Comparison of ENCODE assay signal across 8 cellular contexts in genomic region chr10:97736902-97737769, GRCh38. TPM values are rescaled to one million over a fixed set of nuclear protein-coding genes. Genes with fewer than 3 reads are reported as not detected.
DNase-seq lines count a peak whose midpoint lies in the region; ATAC-seq, FAIRE-seq and TF ChIP-seq lines count a peak whose summit lies in the region.

Gene ZFYVE27, plus strand, starts transcription at chr10:97737128. Its CDS starts 1,350 bp downstream, at chr10:97738478.

- peaks cover 4 to 29% of the 10 kb centered on the region in 2 experiments; a peak in 3 of 4 replicates for H3K79me2 ChIP-seq in H1 (ENCODE audit: control insufficient read depth in 1 of 2, insufficient read depth in 2 of 2, low read length in 2 of 2)

- peak; percentile 77 for ATAC-seq in GM21360 (IDR thresholded peaks at IDR 0.05; ENCODE audit: unreplicated experiment)
- peak; percentile 89 for ATAC-seq in activated CD8-positive, alpha-beta memory T cell treated with anti-CD3 and anti-CD28 coated beads, Interleukin-2, amount 10 ng/mL, durations not matched to agents 7 days and 5 days

- H2AK5ac ChIP-seq in H1 (ENCODE audit: low read depth, low read length) = peak within 1 kb of the TSS; percentile 93
- no peak within 1 kb of the TSS for H2AK5ac ChIP-seq in mesenchymal stem cell (ENCODE audit: low read length, severe bottlenecking)

- H3K27ac ChIP-seq in H1 (ENCODE audit: low read depth, low read length) (peak within 1 kb of the TSS; percentile 73; the same call in 1 of the 2 replicates), mesenchymal stem cell (ENCODE audit: low read length, poor library complexity, severe bottlenecking) (peak within 1 kb of the TSS; percentile 41)

- TF ChIP-seq RAD21 in H1 (IDR thresholded peaks at IDR 0.05 in 1 of 2, conservative IDR thresholded peaks at IDR 0.05 in 1 of 2; ENCODE audit: low read depth in 2 of 2, low read length in 2 of 2) = no peak

- 2% methylated on average over 58 of the region's 72 CpGs; no CpG with 5 or more reads in 1 of the 2 experiments for WGBS in H1 (ENCODE audit: extremely low coverage in 1 of 2, insufficient coverage in 1 of 2, insufficient read length in 1 of 2, insufficient replicate concordance in 2 of 2, low coverage in 1 of 2, low lambda C conversion rate in 2 of 2, missing lambda C conversion rate in 1 of 2), 2 experiments
- under 1% methylated on average over 72 of the region's 72 CpGs for WGBS in mesenchymal stem cell

- no peak within 1 kb of the TSS for H3K23ac ChIP-seq in H1 (ENCODE audit: insufficient read length)
- peak within 1 kb of the TSS in 1 of 2 experiments; percentile 36 for H3K23ac ChIP-seq in mesenchymal stem cell (ENCODE audit: low read length in 2 of 2)

- peak within 1 kb of the TSS; percentile 88 for H2AFZ ChIP-seq in H1 (ENCODE audit: low read length)
- peak within 1 kb of the TSS; percentile 77 for H2AFZ ChIP-seq in mesenchymal stem cell (ENCODE audit: low read depth, low read length)

- peak within 1 kb of the TSS; percentile 89 for H3K27ac Mint-ChIP-seq in activated CD8-positive, alpha-beta memory T cell treated with anti-CD3 and anti-CD28 coated beads, Interleukin-2, amount 10 ng/mL, durations not matched to agents 7 days and 5 days

- H3K9me3 ChIP-seq in H1 (ENCODE audit: insufficient read depth in 2 of 2, low read depth in 1 of 2, low read length in 1 of 2) = peaks cover 6 to 7% of the 10 kb centered on the region in 2 experiments
- no peaks in the 10 kb centered on the region for H3K9me3 ChIP-seq in mesenchymal stem cell (ENCODE audit: control insufficient read depth, low read length)

- peak within 1 kb of the TSS; percentile 68 to 84 (median 80) for H3K9ac ChIP-seq in H1 (replicated peaks in 1 of 4; ENCODE audit: extremely low read depth in 1 of 4, low read depth in 3 of 4, low read length in 3 of 4)
- H3K9ac ChIP-seq in mesenchymal stem cell (ENCODE audit: low read length) = peak within 1 kb of the TSS; percentile 99

- no peak for FAIRE-seq in H1 (lab: Jason Lieb, UNC)

- peak within 1 kb of the TSS; percentile 27 for H4K5ac ChIP-seq in H1 (ENCODE audit: insufficient read length, low read depth, low read length)

- peak within 1 kb of the TSS; percentile 97 for H4K8ac ChIP-seq in H1 (ENCODE audit: extremely low read depth, insufficient read depth, low read length)
- H4K8ac ChIP-seq in mesenchymal stem cell (ENCODE audit: low read length) = peak within 1 kb of the TSS; percentile 95

- H3K4me1 Mint-ChIP-seq in activated CD8-positive, alpha-beta memory T cell treated with anti-CD3 and anti-CD28 coated beads, Interleukin-2, amount 10 ng/mL, durations not matched to agents 7 days and 5 days = peaks cover 36% of the 10 kb centered on the region

- H3K27me3 ChIP-seq in H1 (replicated peaks in 1 of 4; ENCODE audit: control insufficient read depth in 3 of 4, extremely low read depth in 1 of 4, insufficient read depth in 3 of 4, low read length in 3 of 4) (peaks cover 12 to 21% (median 17%) of the 10 kb centered on the region in 4 experiments), mesenchymal stem cell (ENCODE audit: control insufficient read depth in 1 of 2, insufficient read depth in 1 of 2, low read length in 2 of 2) (no peaks in the 10 kb centered on the region)

- H2BK120ac ChIP-seq in H1 (replicated peaks; ENCODE audit: low read depth, low read length) (no peak within 1 kb of the TSS), mesenchymal stem cell (ENCODE audit: low read depth, low read length) (no peak within 1 kb of the TSS)

- peak in 1 of 2 experiments; percentile 83; a peak in 2 of 3 replicates for TF ChIP-seq POLR2A in H1 (IDR thresholded peaks at IDR 0.05; ENCODE audit: control extremely low read depth in 1 of 2, low read depth in 2 of 2, low read length in 2 of 2)

- CTCF ChIA-PET in activated CD8-positive, alpha-beta memory T cell treated with anti-CD3 and anti-CD28 coated beads, Interleukin-2, amount 10 ng/mL, durations not matched to agents 7 days and 5 days (lab: Charles Lee) = interaction anchor here (0.8 to 15.6 kb wide), 17 partner anchors 10 to 313 kb away, joined by 3 to 355 read pairs (median 5); partner anchors contain the start of genes ANKRD2, AVPI1, GOLGA7B and MARVELD1
- CTCF ChIA-PET in H1 (lab: Charles Lee; ENCODE audit: partially characterized antibody) = interaction anchor here (0.6 to 15.1 kb wide), 14 partner anchors 11 to 183 kb away, joined by 3 to 773 read pairs (median 4); partner anchors contain the start of gene MARVELD1

- H2BK20ac ChIP-seq in H1 (ENCODE audit: low read length) = peak within 1 kb of the TSS; percentile 72; the same call in 1 of the 2 replicates

- H2BK15ac ChIP-seq in H1 (ENCODE audit: low read length) = peak within 1 kb of the TSS; percentile 98; the same call in 1 of the 2 replicates
- peak within 1 kb of the TSS; percentile 71 for H2BK15ac ChIP-seq in mesenchymal stem cell (ENCODE audit: low read depth, poor library complexity, severe bottlenecking)

- H3K56ac ChIP-seq in H1 (replicated peaks; ENCODE audit: insufficient read length, low read depth, low read length) = no peak within 1 kb of the TSS

- H3K79me1 ChIP-seq in H1 (ENCODE audit: low read depth, low read length) (peaks cover 10% of the 10 kb centered on the region), mesenchymal stem cell (replicated peaks; ENCODE audit: low read length, poor library complexity, severe bottlenecking) (peaks cover 18% of the 10 kb centered on the region)

- no peak for TF ChIP-seq CTCF in H1 (IDR thresholded peaks at IDR 0.05; ENCODE audit: control extremely low read depth in 1 of 3, insufficient read depth in 1 of 3, low read depth in 1 of 3, low read length in 3 of 3)

- DNase-seq in COR-L47 (lab: John Stamatoyannopoulos, UW) (peak; percentile 85), HT-29 (ENCODE audit: low spot score) (peak; percentile 94), NOMO-1 treated with DMSO at 0.1 percent for 48 hours (lab: John Stamatoyannopoulos, UW; ENCODE audit: unreplicated experiment) (peak; percentile 88), H1 (ENCODE audit: low read depth in 1 of 2, low spot score in 2 of 2) (peak; percentile 97 to 99), mesenchymal stem cell (peak; percentile 91)
- DNase-seq in activated CD8-positive, alpha-beta memory T cell treated with anti-CD3 and anti-CD28 coated beads, Interleukin-2, amount 10 ng/mL, durations not matched to agents 7 days and 5 days = peak; percentile 97
- DNase-seq in stimulated activated CD8-positive, alpha-beta memory T cell treated with anti-CD3 and anti-CD28 coated beads, Interleukin-12 subunit alpha, Interleukin-12 subunit beta, amount 100 ng/mL, for 24 hours (ENCODE audit: extremely low read depth) = peak; percentile 90

- peak within 1 kb of the TSS; percentile 86 for H3K4me3 Mint-ChIP-seq in activated CD8-positive, alpha-beta memory T cell treated with anti-CD3 and anti-CD28 coated beads, Interleukin-2, amount 10 ng/mL, durations not matched to agents 7 days and 5 days

- peaks cover 12% of the 10 kb centered on the region for H3K23me2 ChIP-seq in H1 (ENCODE audit: low read depth, low read length)

- H3K4me1 ChIP-seq in H1 (replicated peaks in 1 of 4; ENCODE audit: control insufficient read depth in 3 of 4, insufficient read depth in 4 of 4, low read length in 3 of 4) (peaks cover 0 to 6% (median 3%) of the 10 kb centered on the region in 4 experiments; a peak in 5 of 7 replicates), mesenchymal stem cell (ENCODE audit: control insufficient read depth, insufficient read depth, low read depth, low read length) (peaks cover 12% of the 10 kb centered on the region)

- peak within 1 kb of the TSS; percentile 86 for H3K4ac ChIP-seq in H1 (replicated peaks; ENCODE audit: insufficient read length, low read depth, low read length)
- H3K4ac ChIP-seq in mesenchymal stem cell (ENCODE audit: low read depth in 1 of 2, low read length in 2 of 2) = peak within 1 kb of the TSS; percentile 49 to 83

- POLR2A ChIA-PET in H1 (lab: Charles Lee; ENCODE audit: partially characterized antibody) = interaction anchor here (0.7 to 15.1 kb wide), 15 partner anchors 10 to 115 kb away, joined by 3 to 234 read pairs (median 4); partner anchors contain the start of genes AVPI1, MARVELD1 and SFRP5

- H4K20me1 ChIP-seq in H1 (replicated peaks in 1 of 2; ENCODE audit: control insufficient read depth in 1 of 2, insufficient read depth in 2 of 2, low read length in 2 of 2) = peaks cover 4 to 5% of the 10 kb centered on the region in 2 experiments

- peak within 1 kb of the TSS; percentile 89 for H3K18ac ChIP-seq in H1 (ENCODE audit: extremely low read depth, low read length)
- peak within 1 kb of the TSS; percentile 86 to 96 for H3K18ac ChIP-seq in mesenchymal stem cell (ENCODE audit: low read depth in 1 of 2, low read length in 2 of 2)

- H2BK12ac ChIP-seq in H1 (ENCODE audit: low read depth, low read length) (peak within 1 kb of the TSS; percentile 90), mesenchymal stem cell (ENCODE audit: low read length in 2 of 2) (peak within 1 kb of the TSS in 1 of 2 experiments; percentile 58)

- peak within 1 kb of the TSS; percentile 44 for H4K91ac ChIP-seq in H1 (replicated peaks; ENCODE audit: insufficient read length, low read length)
- peak within 1 kb of the TSS; percentile 83 for H4K91ac ChIP-seq in mesenchymal stem cell (ENCODE audit: low read length)

- H3K4me2 ChIP-seq in H1 (ENCODE audit: insufficient read depth in 1 of 2, low read depth in 2 of 2, low read length in 2 of 2) (peak within 1 kb of the TSS; percentile 94 to 98), mesenchymal stem cell (ENCODE audit: low read length, poor library complexity, severe bottlenecking) (peak within 1 kb of the TSS; percentile 80)

- H3K14ac ChIP-seq in H1 (ENCODE audit: insufficient read length) (no peak within 1 kb of the TSS), mesenchymal stem cell (ENCODE audit: low read length in 2 of 2) (peak within 1 kb of the TSS in 1 of 2 experiments; percentile 96)

- no peaks in the 10 kb centered on the region for H3K9me3 Mint-ChIP-seq in activated CD8-positive, alpha-beta memory T cell treated with anti-CD3 and anti-CD28 coated beads, Interleukin-2, amount 10 ng/mL, durations not matched to agents 7 days and 5 days (ENCODE audit: low read depth)

- peaks cover 5 to 20% (median 11%) of the 10 kb centered on the region in 4 experiments; a peak in 6 of 8 replicates for H3K36me3 ChIP-seq in H1 (ENCODE audit: control insufficient read depth in 2 of 4, insufficient read depth in 4 of 4, low read length in 3 of 4)
- H3K36me3 ChIP-seq in mesenchymal stem cell (ENCODE audit: control insufficient read depth in 1 of 2, insufficient read depth in 2 of 2, low read depth in 1 of 2, low read length in 2 of 2) = peaks cover 4 to 36% of the 10 kb centered on the region in 2 experiments

- H3K36me3 Mint-ChIP-seq in activated CD8-positive, alpha-beta memory T cell treated with anti-CD3 and anti-CD28 coated beads, Interleukin-2, amount 10 ng/mL, durations not matched to agents 7 days and 5 days = peaks cover 22% of the 10 kb centered on the region

- H3K27me3 Mint-ChIP-seq in activated CD8-positive, alpha-beta memory T cell treated with anti-CD3 and anti-CD28 coated beads, Interleukin-2, amount 10 ng/mL, durations not matched to agents 7 days and 5 days = peaks cover 4% of the 10 kb centered on the region

- H2BK5ac ChIP-seq in H1 (ENCODE audit: low read depth, low read length) = peak within 1 kb of the TSS; percentile 75
- peak within 1 kb of the TSS; percentile 26 for H2BK5ac ChIP-seq in mesenchymal stem cell (ENCODE audit: low read depth, low read length, poor library complexity, severe bottlenecking)

- H3K4me3 ChIP-seq in H1 (ENCODE audit: extremely low read depth in 1 of 4, insufficient read depth in 2 of 4, low read depth in 3 of 4, low read length in 4 of 4) = peak within 1 kb of the TSS; percentile 79 to 96 (median 89)
- peak within 1 kb of the TSS; percentile 88 to 97 for H3K4me3 ChIP-seq in mesenchymal stem cell (ENCODE audit: insufficient read depth in 1 of 2, low read depth in 1 of 2, low read length in 2 of 2)

- no peak for TF ChIP-seq EP300 in H1 (IDR thresholded peaks at IDR 0.05; ENCODE audit: borderline replicate concordance in 1 of 2, low read depth in 2 of 2, low read length in 2 of 2)

RNA-seq across cellular contexts. Expression of gene ZFYVE27, which starts in this region (rescaled TPM):
- total RNA-seq in HT-29 (2014; rRNA removed; shearing (Covaris generic)) = 34.6 and 45.5 TPM in 2 replicates
- 10 to 100 TPM; 31.4 to 32.8 TPM for total RNA-seq in activated CD8-positive, alpha-beta memory T cell treated with anti-CD3 and anti-CD28 coated beads, Interleukin-2, amount 10 ng/mL, durations not matched to agents 7 days and 5 days
- 19.8 and 22.7 TPM in 2 replicates for total RNA-seq in H1 (2021; fragmentation: NEBNext Ultra II Directional; extraction: Animal tissue kit (Norgen Biotek cat#: 25700))
- 16.6 and 20.9 TPM in 2 replicates for polyA plus RNA-seq in H1 (2011; rRNA removed)
- polyA plus RNA-seq in H1 (2011; cell fraction: cytosol; rRNA removed) = 25.1 TPM
- 71.3 TPM for polyA plus RNA-seq in H1 (2011; cell fraction: nucleus; rRNA removed)
- polyA plus RNA-seq in H1 (2012, experiment 1 of 2) = 16.9 to 25.8 TPM (median 22.2 TPM) in 4 replicates
- polyA plus RNA-seq in H1 (2012, experiment 2 of 2) = 14.8 TPM
- polyA plus RNA-seq in H1 (2013, experiment 1 of 2) = 18.9 TPM
- 17.1 TPM for polyA plus RNA-seq in H1 (2013, experiment 2 of 2)
- polyA minus RNA-seq in H1 (2011; rRNA and poly(A)+ RNA removed) = 18.7 and 19.5 TPM in 2 replicates
- 11.0 TPM for polyA minus RNA-seq in H1 (2011; cell fraction: cytosol; rRNA and poly(A)+ RNA removed)
- polyA minus RNA-seq in H1 (2011; cell fraction: nucleus; rRNA and poly(A)+ RNA removed) = 36.0 TPM
- 9.1 TPM for polyA plus RNA-seq in mesenchymal stem cell (2013, experiment 1 of 2)
- polyA plus RNA-seq in mesenchymal stem cell (2013, experiment 2 of 2) = 8.1 TPM

Comparison
In these comparisons a context has a peak if more than half of its experiments do, and no peak if none do; other contexts are left out.
1. Peak in every context shown above with its lines: DNase-seq, ATAC-seq, H3K4me3 ChIP-seq and H3K27ac ChIP-seq.